Comparison of ENCODE assay signal across 8 cellular contexts in genomic region chr3:12967751-12968209, GRCh38.
A peak's percentile ranks its signal among the peaks of the same experiment; 100 is the strongest.
DNase-seq lines count a peak whose midpoint lies in the region; ATAC-seq and TF ChIP-seq lines count a peak whose summit lies in the region.

No MANE protein-coding gene starts in this region.

- no peak overlapping the region for H3K27ac Mint-ChIP-seq in neural progenitor cell

- H3K9ac ChIP-seq in neural progenitor cell = no peak overlapping the region

- H3K36me3 Mint-ChIP-seq in neural progenitor cell = no peaks in the 10 kb centered on the region

- POLR2A ChIA-PET in AG04449 (lab: Yijun Ruan, JAX) = no interaction called here

- H3K36me3 ChIP-seq in neural progenitor cell = no peaks in the 10 kb centered on the region

- H3K4me1 ChIP-seq in neural progenitor cell = peaks cover 27% of the 10 kb centered on the region

- peaks cover 67% of the 10 kb centered on the region for H3K4me1 Mint-ChIP-seq in neural progenitor cell

- H2AFZ ChIP-seq in neural progenitor cell (replicated peaks) = peak overlapping the region; percentile 87

- peaks cover 9% of the 10 kb centered on the region for H3K27me3 Mint-ChIP-seq in neural progenitor cell (ENCODE audit: insufficient read depth, low read depth)

- DNase-seq in AG04449 (ENCODE audit: low read depth, low spot score) (no peak), SIG-M5 (lab: John Stamatoyannopoulos, UW) (peak; percentile 31), fibroblast of villous mesenchyme (ENCODE audit: low read depth) (peak; percentile 92), neural progenitor cell (ENCODE audit: low spot score) (peak; percentile 96)
- peak; percentile 95 for DNase-seq in activated effector memory CD4-positive, alpha-beta T cell treated with anti-CD3 and anti-CD28 coated beads, Interleukin-2, amount 50 U/mL, for 16 hours
- peak; percentile 90 for DNase-seq in stimulated activated naive CD8-positive, alpha-beta T cell treated with anti-CD3 and anti-CD28 coated beads, Interleukin-15, Interleukin-2, amounts not matched to agents 100 U/mL and 50 U/mL, for 24 hours

- H3F3A ChIP-seq in neural progenitor cell (ENCODE audit: low read depth) = peaks cover 10% of the 10 kb centered on the region

- no peaks in the 10 kb centered on the region for H3K9me3 Mint-ChIP-seq in neural progenitor cell

- peaks cover 7% of the 10 kb centered on the region for H3K27me3 ChIP-seq in neural progenitor cell

- ATAC-seq in GM19324 (IDR thresholded peaks at IDR 0.05; ENCODE audit: low FRiP score, unreplicated experiment) = peak; percentile 55
- ATAC-seq in HG03439 (IDR thresholded peaks at IDR 0.05; ENCODE audit: unreplicated experiment) = peak; percentile 70
- ATAC-seq in stimulated activated naive CD8-positive, alpha-beta T cell treated with anti-CD3 and anti-CD28 coated beads, Interleukin-15, Interleukin-2, amounts not matched to agents 100 U/mL and 50 U/mL, for 24 hours = peak; percentile 90

- peak overlapping the region; percentile 84 for H3K4me2 ChIP-seq in neural progenitor cell

- peaks cover 36% of the 10 kb centered on the region for H3K79me2 ChIP-seq in neural progenitor cell (ENCODE audit: low read depth)

- H3K4me3 ChIP-seq in AG04449 (ENCODE audit: low read depth, low read length) (peak overlapping the region; percentile 58), fibroblast of villous mesenchyme (ENCODE audit: low read depth, low read length) (peak overlapping the region; percentile 49), neural progenitor cell (peak overlapping the region; percentile 33)

- no peak for TF ChIP-seq CTCF in AG04449 (IDR thresholded peaks at IDR 0.05; ENCODE audit: insufficient read depth, low read length, missing control alignments)
- TF ChIP-seq CTCF in fibroblast of villous mesenchyme (IDR thresholded peaks at IDR 0.05; ENCODE audit: insufficient read depth, low read depth, low read length) = no peak
- TF ChIP-seq CTCF in neural progenitor cell (IDR thresholded peaks at IDR 0.05) = no peak

- H3K9me3 ChIP-seq in neural progenitor cell (ENCODE audit: low read depth) = no peaks in the 10 kb centered on the region

- H4K20me1 ChIP-seq in neural progenitor cell (ENCODE audit: low read depth) = peaks cover 43% of the 10 kb centered on the region

- H3K27ac ChIP-seq in neural progenitor cell = no peak overlapping the region

- CTCF ChIA-PET in AG04449 (lab: Yijun Ruan, JAX) = interaction anchor here (1.1 to 9.3 kb wide), 5 partner anchors 9 to 76 kb away, joined by 3 to 72 read pairs (median 12); no protein-coding TSS in a partner anchor

- H3K4me3 Mint-ChIP-seq in neural progenitor cell = peak overlapping the region; percentile 80
